Comparison of ENCODE assay signal across 26 cellular contexts in genomic region chr16:15778204-15778743, GRCh38.
"Had no signal": no experiment of that assay in that cellular context is flagged by ENCODE, and none has a peak within 500 bp of the region (broad histone marks: within the 10 kb centered on the region; RNA-seq: fewer than 3 reads in every experiment).

No MANE protein-coding gene starts in this region.

- H3K79me2 ChIP-seq: hepatocyte had no signal

- H3K27me3 Mint-ChIP-seq: activated CD8-positive, alpha-beta T cell treated with anti-CD3 and anti-CD28 coated beads for 36 hours; activated T-cell treated with anti-CD3 and anti-CD28 coated beads, Interleukin-2, amount 50 U/mL, for 24 hours had no signal

- H3K4me3 Mint-ChIP-seq: activated CD4-positive, alpha-beta T cell treated with anti-CD3 and anti-CD28 coated beads, Interleukin-2, amount 10 ng/mL, durations not matched to agents 7 days and 5 days; activated CD8-positive, alpha-beta T cell treated with anti-CD3 and anti-CD28 coated beads for 36 hours; activated naive CD8-positive, alpha-beta T cell treated with anti-CD3 and anti-CD28 coated beads, Interleukin-2, amount 10 ng/mL, durations not matched to agents 7 days and 5 days; activated T-cell treated with anti-CD3 and anti-CD28 coated beads, Interleukin-2, amount 50 U/mL, for 24 hours; immature natural killer cell; naive B cell; neural crest cell; stimulated activated naive CD8-positive, alpha-beta T cell treated with anti-CD3 and anti-CD28 coated beads, Interleukin-15, Interleukin-2, amounts not matched to agents 100 ng/mL and 50 ng/mL, for 24 hours; T-cell; T-helper 2 cell treated with Interferon-gamma antibody and Interleukin-4, amounts not matched to agents 5 μg/mL and 100 μg/mL, for 36 hours had no signal

- H3K9me3 Mint-ChIP-seq: activated CD4-positive, alpha-beta T cell treated with anti-CD3 and anti-CD28 coated beads, Interleukin-2, amount 10 ng/mL, durations not matched to agents 7 days and 5 days; activated CD8-positive, alpha-beta T cell treated with anti-CD3 and anti-CD28 coated beads for 36 hours; activated naive CD8-positive, alpha-beta T cell treated with anti-CD3 and anti-CD28 coated beads, Interleukin-2, amount 10 ng/mL, durations not matched to agents 7 days and 5 days; activated T-cell treated with anti-CD3 and anti-CD28 coated beads, Interleukin-2, amount 50 U/mL, for 24 hours; activated T-helper 2 cell treated with anti-CD3 and anti-CD28 coated beads, Interferon-gamma antibody, Interleukin-2, Interleukin-4, amounts not matched to agents 10 μg/mL and 5 μg/mL and 100 μg/mL, durations not matched to agents 14 hours and 24 hours and 36 hours; immature natural killer cell; naive B cell; neural crest cell; stimulated activated naive CD8-positive, alpha-beta T cell treated with anti-CD3 and anti-CD28 coated beads, Interleukin-15, Interleukin-2, amounts not matched to agents 100 ng/mL and 50 ng/mL, for 24 hours; T-cell; T-helper 2 cell treated with Interferon-gamma antibody and Interleukin-4, amounts not matched to agents 5 μg/mL and 100 μg/mL, for 36 hours had no signal

- H3K9me3 ChIP-seq: body of pancreas, lower lobe of right lung, mucosa of descending colon, right atrium auricular region, upper lobe of right lung had no signal

- ATAC-seq: body of pancreas, left lobe of liver, T-cell, upper lobe of right lung had no signal

- H3K36me3 ChIP-seq: cardiac muscle cell, lower lobe of right lung, right atrium auricular region, upper lobe of right lung, WERI-Rb-1 had no signal

- H3K27me3 ChIP-seq: body of pancreas, right atrium auricular region, upper lobe of right lung had no signal

- H3K27ac Mint-ChIP-seq: activated CD4-positive, alpha-beta T cell treated with anti-CD3 and anti-CD28 coated beads, Interleukin-2, amount 10 ng/mL, durations not matched to agents 7 days and 5 days; activated CD8-positive, alpha-beta T cell treated with anti-CD3 and anti-CD28 coated beads for 36 hours; activated naive CD8-positive, alpha-beta T cell treated with anti-CD3 and anti-CD28 coated beads, Interleukin-2, amount 10 ng/mL, durations not matched to agents 7 days and 5 days; activated T-cell treated with anti-CD3 and anti-CD28 coated beads, Interleukin-2, amount 50 U/mL, for 24 hours; activated T-helper 2 cell treated with anti-CD3 and anti-CD28 coated beads, Interferon-gamma antibody, Interleukin-2, Interleukin-4, amounts not matched to agents 10 μg/mL and 5 μg/mL and 100 μg/mL, durations not matched to agents 14 hours and 24 hours and 36 hours; immature natural killer cell; naive B cell; progenitor cell of endocrine pancreas; stimulated activated naive CD8-positive, alpha-beta T cell treated with anti-CD3 and anti-CD28 coated beads, Interleukin-15, Interleukin-2, amounts not matched to agents 100 ng/mL and 50 ng/mL, for 24 hours; T-cell; T-helper 2 cell treated with Interferon-gamma antibody and Interleukin-4, amounts not matched to agents 5 μg/mL and 100 μg/mL, for 36 hours had no signal

- H3K4me1 Mint-ChIP-seq: activated CD4-positive, alpha-beta T cell treated with anti-CD3 and anti-CD28 coated beads, Interleukin-2, amount 10 ng/mL, durations not matched to agents 7 days and 5 days; activated naive CD8-positive, alpha-beta T cell treated with anti-CD3 and anti-CD28 coated beads, Interleukin-2, amount 10 ng/mL, durations not matched to agents 7 days and 5 days; immature natural killer cell; naive B cell; neural crest cell; T-cell had no signal

- H3K36me3 Mint-ChIP-seq: activated naive CD8-positive, alpha-beta T cell treated with anti-CD3 and anti-CD28 coated beads, Interleukin-2, amount 10 ng/mL, durations not matched to agents 7 days and 5 days; immature natural killer cell; naive B cell; T-cell had no signal

- H3K4me3 ChIP-seq: body of pancreas, cardiac muscle cell, hepatocyte, lower lobe of right lung, mucosa of descending colon, right atrium auricular region, upper lobe of right lung had no signal

- DNase-seq: activated CD4-positive, CD25-positive, alpha-beta regulatory T cell treated with anti-CD3 and anti-CD28 coated beads, Interleukin-2, amount 50 U/mL, for 72 hours; activated naive CD4-positive, alpha-beta T cell; activated naive CD8-positive, alpha-beta T cell treated with anti-CD3 and anti-CD28 coated beads, Interleukin-2, amount 10 ng/mL, durations not matched to agents 7 days and 5 days; activated T-cell treated with anti-CD3 and anti-CD28 coated beads, Interleukin-2, amount 50 U/mL, for 24 hours; effector CD8-positive, alpha-beta T cell; foreskin melanocyte; glutamatergic neuron; immature natural killer cell; lower lobe of right lung; naive B cell; T-cell; upper lobe of right lung had no signal

- H3K4me2 ChIP-seq: hepatocyte had no signal

- H3K27ac ChIP-seq: body of pancreas, cardiac muscle cell, hepatocyte, lower lobe of right lung, right atrium auricular region, upper lobe of right lung, WERI-Rb-1 had no signal

- H3K4me1 ChIP-seq: body of pancreas, lower lobe of right lung, right atrium auricular region, upper lobe of right lung had no signal

- H2AFZ ChIP-seq: hepatocyte had no signal
